In genomic region chr2:29702276-29702675, GRCh38 we compare ENCODE assay signal across 25 cellular contexts.
DNase-seq lines count a peak whose midpoint lies in the region; FAIRE-seq and TF ChIP-seq lines count a peak whose summit lies in the region.
"Had no signal": no experiment of that assay in that cellular context is flagged by ENCODE, and none has a peak within 500 bp of the region (broad histone marks: within the 10 kb centered on the region; RNA-seq: fewer than 3 reads in every experiment).

No MANE protein-coding gene starts in this region.

- H3K4me3 Mint-ChIP-seq in MCF 10A (ENCODE audit: unreplicated experiment), result no peak overlapping the region
- no peak overlapping the region for H3K4me3 Mint-ChIP-seq in activated T-helper 2 cell treated with anti-CD3 and anti-CD28 coated beads, Interferon-gamma antibody, Interleukin-2, Interleukin-4, amounts not matched to agents 10 μg/mL and 5 μg/mL and 100 μg/mL, durations not matched to agents 14 hours and 24 hours and 36 hours (ENCODE audit: low read depth)
- H3K4me3 Mint-ChIP-seq: CD4-positive, alpha-beta T cell; GM23338; H9; HFFc6 had no signal

- no peaks in the 10 kb centered on the region for H3K4me1 Mint-ChIP-seq in MCF 10A (ENCODE audit: insufficient read depth, unreplicated experiment)
- peaks cover 2% of the 10 kb centered on the region for H3K4me1 Mint-ChIP-seq in activated T-helper 2 cell treated with anti-CD3 and anti-CD28 coated beads, Interferon-gamma antibody, Interleukin-2, Interleukin-4, amounts not matched to agents 10 μg/mL and 5 μg/mL and 100 μg/mL, durations not matched to agents 14 hours and 24 hours and 36 hours (ENCODE audit: low read depth)

- H3K27ac Mint-ChIP-seq in MCF 10A (ENCODE audit: low read depth, unreplicated experiment), result no peak overlapping the region
- H3K27ac Mint-ChIP-seq in activated T-helper 2 cell treated with anti-CD3 and anti-CD28 coated beads, Interferon-gamma antibody, Interleukin-2, Interleukin-4, amounts not matched to agents 10 μg/mL and 5 μg/mL and 100 μg/mL, durations not matched to agents 14 hours and 24 hours and 36 hours, result no peak overlapping the region
- H3K27ac Mint-ChIP-seq: CD4-positive, alpha-beta T cell; GM23338; HFFc6 had no signal

- H4K20me1 ChIP-seq in mammary epithelial cell (ENCODE audit: insufficient read depth, low read length), result no peaks in the 10 kb centered on the region
- H4K20me1 ChIP-seq in keratinocyte (ENCODE audit: control insufficient read depth, extremely low read depth, insufficient read depth, low read length), result no peaks in the 10 kb centered on the region
- H4K20me1 ChIP-seq: BLaER1 treated with 17β-estradiol and CSF1 and Interleukin-3, amounts not matched to agents 10 nM and 100 nM had no signal

- BruUV-seq in mammary epithelial cell (replicated peaks; lab: Mats Ljungman, UMichigan) (no TSS peak), MCF 10A (replicated peaks; lab: Mats Ljungman, UMichigan) (no TSS peak)

- DNase-seq in mammary epithelial cell (peak; percentile 27), MCF 10A (ENCODE audit: unreplicated experiment) (no peak), RCC 7860 (ENCODE audit: low spot score) (peak; percentile 13), keratinocyte (ENCODE audit: low read depth, low spot score) (no peak), MG63 (no peak), NCI-H2081 (lab: John Stamatoyannopoulos, UW) (no peak)
- DNase-seq in activated T-helper 2 cell treated with anti-CD3 and anti-CD28 coated beads, Interferon-gamma antibody, Interleukin-2, Interleukin-4, amounts not matched to agents 10 μg/mL and 5 μg/mL and 100 μg/mL, durations not matched to agents 14 hours and 24 hours and 36 hours (ENCODE audit: low spot score), result no peak
- DNase-seq: AML-193; CD4-positive, alpha-beta T cell; DMS53; H9; HFFc6; KG1; NCI-H1092 treated with DMSO at 0.1 percent for 48 hours; NCI-H1436; NCI-H187; NCI-H526 treated with DMSO at 0.1 percent for 48 hours; SIG-M5 had no signal

- H3K27me3 ChIP-seq in mammary epithelial cell (ENCODE audit: insufficient read depth, low read length) (no peaks in the 10 kb centered on the region), keratinocyte (ENCODE audit: control insufficient read depth, extremely low read depth, insufficient read depth, low read length) (no peaks in the 10 kb centered on the region), MG63 (no peaks in the 10 kb centered on the region)
- H3K27me3 ChIP-seq: BLaER1 treated with 17β-estradiol and CSF1 and Interleukin-3, amounts not matched to agents 10 nM and 100 nM had no signal

- no peaks in the 10 kb centered on the region for H3K36me3 ChIP-seq in mammary epithelial cell (ENCODE audit: insufficient read depth, low read length)
- H3K36me3 ChIP-seq in keratinocyte (ENCODE audit: control insufficient read depth in 2 of 2, extremely low read depth in 1 of 2, insufficient read depth in 2 of 2, low read length in 2 of 2), result no peaks in the 10 kb centered on the region
- H3K36me3 ChIP-seq in MG63, result no peaks in the 10 kb centered on the region
- H3K36me3 ChIP-seq: BLaER1 treated with 17β-estradiol and CSF1 and Interleukin-3, amounts not matched to agents 10 nM and 100 nM had no signal

- dilution Hi-C loops in mammary epithelial cell (cut with HindIII; ENCODE audit: low sequenced_read_pairs) (no loop called here), keratinocyte (cut with MboI; ENCODE audit: extremely low pct_ligation_motif_present, low sequenced_read_pairs) (no loop called here)

- WGBS in mammary epithelial cell (ENCODE audit: low coverage, missing lambda C conversion rate), result 48% methylated on average over 2 of the region's 2 CpGs

- peaks cover 10% of the 10 kb centered on the region for H3K27me3 Mint-ChIP-seq in MCF 10A (ENCODE audit: insufficient read depth, unreplicated experiment)
- no peaks in the 10 kb centered on the region for H3K27me3 Mint-ChIP-seq in activated T-helper 2 cell treated with anti-CD3 and anti-CD28 coated beads, Interferon-gamma antibody, Interleukin-2, Interleukin-4, amounts not matched to agents 10 μg/mL and 5 μg/mL and 100 μg/mL, durations not matched to agents 14 hours and 24 hours and 36 hours (ENCODE audit: low read depth)
- H3K27me3 Mint-ChIP-seq: CD4-positive, alpha-beta T cell had no signal

- no peaks in the 10 kb centered on the region for H3K9me3 Mint-ChIP-seq in MCF 10A (ENCODE audit: unreplicated experiment)
- no peaks in the 10 kb centered on the region for H3K9me3 Mint-ChIP-seq in activated T-helper 2 cell treated with anti-CD3 and anti-CD28 coated beads, Interferon-gamma antibody, Interleukin-2, Interleukin-4, amounts not matched to agents 10 μg/mL and 5 μg/mL and 100 μg/mL, durations not matched to agents 14 hours and 24 hours and 36 hours
- H3K9me3 Mint-ChIP-seq: CD4-positive, alpha-beta T cell; GM23338; H9; HFFc6 had no signal

- POLR2A ChIA-PET in MCF 10A (lab: Yijun Ruan, JAX), result no interaction called here

- no peaks in the 10 kb centered on the region for H3K36me3 Mint-ChIP-seq in MCF 10A (ENCODE audit: insufficient read depth, unreplicated experiment)
- H3K36me3 Mint-ChIP-seq in activated T-helper 2 cell treated with anti-CD3 and anti-CD28 coated beads, Interferon-gamma antibody, Interleukin-2, Interleukin-4, amounts not matched to agents 10 μg/mL and 5 μg/mL and 100 μg/mL, durations not matched to agents 14 hours and 24 hours and 36 hours (ENCODE audit: low read depth), result no peaks in the 10 kb centered on the region

- H3K4me1 ChIP-seq in mammary epithelial cell (ENCODE audit: insufficient read depth, low read length) (peaks cover 21% of the 10 kb centered on the region), keratinocyte (ENCODE audit: control insufficient read depth, extremely low read depth, insufficient read depth, low read length) (peaks cover 33% of the 10 kb centered on the region)
- H3K4me1 ChIP-seq: A549; BLaER1 treated with 17β-estradiol and CSF1 and Interleukin-3, amounts not matched to agents 10 nM and 100 nM had no signal

- H3K9me3 ChIP-seq in mammary epithelial cell (replicated peaks; ENCODE audit: insufficient read depth, low read length) (no peaks in the 10 kb centered on the region), keratinocyte (ENCODE audit: control insufficient read depth, low read depth, low read length) (no peaks in the 10 kb centered on the region), MG63 (no peaks in the 10 kb centered on the region)
- H3K9me3 ChIP-seq: A549; BLaER1 treated with 17β-estradiol and CSF1 and Interleukin-3, amounts not matched to agents 10 nM and 100 nM had no signal

- TF ChIP-seq CTCF in mammary epithelial cell (conservative IDR thresholded peaks at IDR 0.05 in 1 of 2, IDR thresholded peaks at IDR 0.05 in 1 of 2; ENCODE audit: extremely low read depth in 1 of 2, insufficient read depth in 1 of 2, low read depth in 1 of 2, low read length in 2 of 2) (no peak), MCF 10A (IDR thresholded peaks at IDR 0.05; ENCODE audit: unreplicated experiment) (no peak), keratinocyte (optimal IDR thresholded peaks at IDR 0.05 in 1 of 3, IDR thresholded peaks at IDR 0.05 in 1 of 3, conservative IDR thresholded peaks at IDR 0.05 in 1 of 3; ENCODE audit: extremely low read depth in 1 of 3, insufficient read depth in 2 of 3, low read length in 3 of 3) (no peak)

- in situ Hi-C loops in mammary epithelial cell (cut with MboI; ENCODE audit: low sequenced_read_pairs in 2 of 2), result no loop called here

- no peak overlapping the region for H3K4me2 ChIP-seq in mammary epithelial cell (ENCODE audit: insufficient read depth, low read depth, low read length)
- H3K4me2 ChIP-seq in keratinocyte (ENCODE audit: control insufficient read depth, extremely low read depth, insufficient read depth, low read depth, low read length), result no peak overlapping the region
- H3K4me2 ChIP-seq: A549; BLaER1 treated with 17β-estradiol and CSF1 and Interleukin-3, amounts not matched to agents 10 nM and 100 nM; GM23338 had no signal

- H3K9ac ChIP-seq in mammary epithelial cell (ENCODE audit: insufficient read depth, low read length) (no peak overlapping the region), keratinocyte (ENCODE audit: control insufficient read depth, extremely low read depth, insufficient read depth, low read length) (no peak overlapping the region)
- H3K9ac ChIP-seq: BLaER1 treated with 17β-estradiol and CSF1 and Interleukin-3, amounts not matched to agents 10 nM and 100 nM had no signal

- CTCF ChIA-PET in mammary epithelial cell (lab: Charles Lee; ENCODE audit: low non-redundant PET), result no interaction called here
- CTCF ChIA-PET in MCF 10A (lab: Yijun Ruan, JAX), result no interaction called here

- H3K27ac ChIP-seq in mammary epithelial cell (ENCODE audit: insufficient read depth, low read depth, low read length) (no peak overlapping the region), keratinocyte (ENCODE audit: control insufficient read depth, insufficient read depth, low read length) (no peak overlapping the region)
- H3K27ac ChIP-seq: A549; BLaER1 treated with 17β-estradiol and CSF1 and Interleukin-3, amounts not matched to agents 10 nM and 100 nM; SK-N-MC had no signal

- H2AFZ ChIP-seq in mammary epithelial cell (ENCODE audit: low read depth, low read length) (no peak overlapping the region), keratinocyte (ENCODE audit: control insufficient read depth, low read length) (no peak overlapping the region)
- H2AFZ ChIP-seq: GM23338 had no signal

- no peaks in the 10 kb centered on the region for H3K9me1 ChIP-seq in keratinocyte (ENCODE audit: control insufficient read depth, extremely low read depth, insufficient read depth, low read length)

- intact Hi-C loops in mammary epithelial cell (cut with micrococcal nuclease), result no loop called here
- intact Hi-C loops in MCF 10A (cut with micrococcal nuclease), result no loop called here
- intact Hi-C loops in activated T-helper 2 cell treated with anti-CD3 and anti-CD28 coated beads, Interferon-gamma antibody, Interleukin-2, Interleukin-4, amounts not matched to agents 10 μg/mL and 5 μg/mL and 100 μg/mL, durations not matched to agents 14 hours and 24 hours and 36 hours (cut with micrococcal nuclease), result no loop called here

- H3K79me2 ChIP-seq in mammary epithelial cell (ENCODE audit: insufficient read depth, low read length) (no peaks in the 10 kb centered on the region), keratinocyte (ENCODE audit: control insufficient read depth, insufficient read depth, low read length) (no peaks in the 10 kb centered on the region)

- FAIRE-seq in RCC 7860 (lab: Jason Lieb, UNC), result no peak
- FAIRE-seq in keratinocyte (lab: Jason Lieb, UNC), result peak; percentile 46
- FAIRE-seq: A549, D721Med, G401.6, HTR-8/SVneo had no signal

- no peak overlapping the region for H3K4me3 ChIP-seq in mammary epithelial cell (replicated peaks in 1 of 3; ENCODE audit: insufficient read depth in 1 of 3, low read depth in 2 of 3, low read length in 3 of 3)
- H3K4me3 ChIP-seq in keratinocyte (ENCODE audit: control insufficient read depth in 2 of 3, extremely low read depth in 1 of 3, insufficient read depth in 2 of 3, low read depth in 1 of 3, low read length in 3 of 3), result no peak overlapping the region
- no peak overlapping the region for H3K4me3 ChIP-seq in MG63
- H3K4me3 ChIP-seq: A549; BLaER1 treated with 17β-estradiol and CSF1 and Interleukin-3, amounts not matched to agents 10 nM and 100 nM; GM23338; SK-N-MC had no signal

Comparison
In these comparisons a context has a peak if more than half of its experiments do, and no peak if none do; other contexts are left out.
1. DNase-seq: peak in mammary epithelial cell (single experiment) and RCC 7860 (single experiment); none in MCF 10A (single experiment), keratinocyte (single experiment), MG63 (single experiment), activated T-helper 2 cell treated with anti-CD3 and anti-CD28 coated beads, Interferon-gamma antibody, Interleukin-2, Interleukin-4, amounts not matched to agents 10 μg/mL and 5 μg/mL and 100 μg/mL, durations not matched to agents 14 hours and 24 hours and 36 hours (single experiment) and NCI-H2081 (0 of 2).